ENCODE assay signal across 8 cellular contexts in genomic region chr5:66814146-66814991, GRCh38.
A peak's percentile ranks its signal among the peaks of the same experiment; 100 is the strongest.
DNase-seq lines count a peak whose midpoint lies in the region; ATAC-seq and TF ChIP-seq lines count a peak whose summit lies in the region.

No MANE protein-coding gene starts in this region.

- intact Hi-C loops in CD4-positive, alpha-beta memory T cell (cut with micrococcal nuclease) = loop anchor here (1.0 to 2.0 kb wide), 3 partner anchors 50 to 395 kb away; no protein-coding TSS in a partner anchor
- intact Hi-C loops in dorsolateral prefrontal cortex (cut with DNase I) = loop anchor here (5.0 to 10.0 kb wide), 3 partner anchors 338 to 400 kb away; no protein-coding TSS in a partner anchor

- H3K4me1 ChIP-seq in CD4-positive, alpha-beta memory T cell (ENCODE audit: insufficient read depth, low read length) = no peaks in the 10 kb centered on the region
- peaks cover 48% of the 10 kb centered on the region for H3K4me1 ChIP-seq in Karpas-422 (ENCODE audit: low read length)

- peak overlapping the region; percentile 25 for H3K9ac ChIP-seq in Karpas-422 (ENCODE audit: low read length)

- no peak overlapping the region for H3K27ac Mint-ChIP-seq in CD4-positive, alpha-beta memory T cell

- peak; percentile 67 to 88 (median 80) for TF ChIP-seq CTCF in dorsolateral prefrontal cortex (IDR thresholded peaks at IDR 0.05 in 54 of 56, conservative IDR thresholded peaks at IDR 0.05 in 2 of 56; ENCODE audit: low read depth in 1 of 56, partially characterized antibody in 56 of 56)

- H3K4me3 ChIP-seq in CD4-positive, alpha-beta memory T cell (ENCODE audit: low read length in 2 of 2) = no peak overlapping the region
- H3K4me3 ChIP-seq in Karpas-422 (ENCODE audit: low read length) (no peak overlapping the region), dorsolateral prefrontal cortex (no peak overlapping the region)

- no peaks in the 10 kb centered on the region for H3K9me3 Mint-ChIP-seq in CD4-positive, alpha-beta memory T cell

- CTCF ChIA-PET in CD4-positive, alpha-beta memory T cell (lab: Charles Lee; ENCODE audit: partially characterized antibody) = interaction anchor here (0.7 to 7.7 kb wide), 13 partner anchors 9 to 432 kb away, joined by 3 to 72 read pairs (median 4); no protein-coding TSS in a partner anchor

- peak overlapping the region; percentile 1; the same call in 1 of the 2 replicates for H2AFZ ChIP-seq in Karpas-422 (ENCODE audit: low read length)

- peak overlapping the region in 2 of 8 donors; percentile 22 to 27 for H3K4me3 Mint-ChIP-seq in CD4-positive, alpha-beta memory T cell

- H3K27ac ChIP-seq in CD4-positive, alpha-beta memory T cell (ENCODE audit: low read depth, low read length) = no peak overlapping the region
- H3K27ac ChIP-seq in Karpas-422 (ENCODE audit: low read length) (no peak overlapping the region), dorsolateral prefrontal cortex (no peak overlapping the region)

- no peaks in the 10 kb centered on the region for H3K36me3 Mint-ChIP-seq in CD4-positive, alpha-beta memory T cell

- no peaks in the 10 kb centered on the region for H3K9me3 ChIP-seq in CD4-positive, alpha-beta memory T cell (ENCODE audit: control insufficient read depth in 1 of 2, low read length in 2 of 2)
- H3K9me3 ChIP-seq in Karpas-422 (ENCODE audit: low read length) = no peaks in the 10 kb centered on the region

- H3K4me1 Mint-ChIP-seq in CD4-positive, alpha-beta memory T cell = peaks cover 0 to 9% (median 2%) of the 10 kb centered on the region in 4 donors

- POLR2A ChIA-PET in CD4-positive, alpha-beta memory T cell (lab: Charles Lee; ENCODE audit: partially characterized antibody) = no interaction called here

- peak; percentile 79 for ATAC-seq in GM18867 (IDR thresholded peaks at IDR 0.05; ENCODE audit: unreplicated experiment)
- no peak for ATAC-seq in GM21390 (IDR thresholded peaks at IDR 0.05; ENCODE audit: unreplicated experiment)

- H3K36me3 ChIP-seq in CD4-positive, alpha-beta memory T cell (ENCODE audit: insufficient read depth, low read length) = no peaks in the 10 kb centered on the region
- no peaks in the 10 kb centered on the region for H3K36me3 ChIP-seq in Karpas-422 (ENCODE audit: insufficient read depth, low read length)

- peak in 4 of 5 donors; percentile 42 to 51 (median 47) for DNase-seq in CD4-positive, alpha-beta memory T cell
- DNase-seq in Karpas-422 = peak; percentile 89
- peak in 3 of 5 donors; percentile 6 to 69 (median 33) for DNase-seq in T-helper 1 cell
- DNase-seq in dorsolateral prefrontal cortex = peak in 3 of 10 donors; percentile 14 to 44 (median 17)
- peak; percentile 30 for DNase-seq in mucosa of gallbladder (ENCODE audit: low spot score)
- DNase-seq in ureter (ENCODE audit: low spot score) = peak; percentile 48

- H3K4me2 ChIP-seq in Karpas-422 (ENCODE audit: low read depth, low read length, poor library complexity, severe bottlenecking) = peak overlapping the region; percentile 31

- no peaks in the 10 kb centered on the region for H3K9me2 ChIP-seq in Karpas-422 (replicated peaks; ENCODE audit: insufficient read depth, low read length)

- H3K79me2 ChIP-seq in Karpas-422 (ENCODE audit: low read length) = no peaks in the 10 kb centered on the region

- H3K27me3 Mint-ChIP-seq in CD4-positive, alpha-beta memory T cell = peaks cover 5 to 8% of the 10 kb centered on the region in 2 donors

- no peaks in the 10 kb centered on the region for H3K27me3 ChIP-seq in CD4-positive, alpha-beta memory T cell (ENCODE audit: insufficient read depth, low read length)
- H3K27me3 ChIP-seq in Karpas-422 (ENCODE audit: low read length) = peaks cover 3% of the 10 kb centered on the region; the same call in 1 of the 2 replicates
- no peaks in the 10 kb centered on the region for H3K27me3 ChIP-seq in dorsolateral prefrontal cortex

- H4K20me1 ChIP-seq in Karpas-422 (ENCODE audit: insufficient read depth, low read depth, low read length) = no peaks in the 10 kb centered on the region
